ENCODE assay signal across 11 cellular contexts in the genomic region with DNA sequence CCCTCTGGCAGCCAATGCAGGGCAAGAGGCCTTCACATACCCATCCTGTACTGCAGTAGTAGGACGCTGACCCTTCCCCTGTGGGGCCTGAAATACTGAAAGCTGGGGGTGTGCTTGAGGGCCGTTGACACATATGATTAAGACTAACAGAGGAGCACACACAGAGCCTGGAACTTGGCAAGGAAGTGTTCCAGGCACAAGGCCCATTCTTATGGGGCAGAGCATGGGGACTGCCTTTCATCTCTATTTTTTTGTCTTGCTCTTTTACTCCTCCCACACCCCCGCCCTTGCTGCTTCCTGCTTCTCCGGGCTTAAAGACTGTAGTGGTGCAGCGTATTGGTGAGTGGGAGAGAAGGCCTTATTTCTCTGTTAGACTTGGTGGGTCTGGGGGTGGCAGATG.
DNase-seq lines count a peak whose midpoint lies in the region; ATAC-seq and TF ChIP-seq lines count a peak whose summit lies in the region.
"Had no signal": no experiment of that assay in that cellular context is flagged by ENCODE, and none has a peak within 500 bp of the region (broad histone marks: within the 10 kb centered on the region; RNA-seq: fewer than 3 reads in every experiment).

No MANE protein-coding gene starts in this region.

- H3K27ac Mint-ChIP-seq in CD8-positive, alpha-beta memory T cell: peak overlapping the region; percentile 3 to 98 (median 79)
- H3K27ac Mint-ChIP-seq in activated CD8-positive, alpha-beta T cell treated with anti-CD3 and anti-CD28 coated beads, Interleukin-2, amount 10 ng/mL, durations not matched to agents 7 days and 5 days: peak overlapping the region; percentile 83
- H3K27ac Mint-ChIP-seq in central memory CD8-positive, alpha-beta T cell (ENCODE audit: low read depth): peak overlapping the region; percentile 16
- H3K27ac Mint-ChIP-seq: dendritic cell treated with granulocyte-macrophage colony-stimulating factor and Interleukin-4, amounts not matched to agents 40 ng/mL and 50 ng/mL, for 4 days had no signal

- H4K20me1 ChIP-seq in Karpas-422 (ENCODE audit: insufficient read depth, low read depth, low read length): no peaks in the 10 kb centered on the region

- peak overlapping the region; percentile 49 to 93 (median 63) for H3K4me3 Mint-ChIP-seq in CD8-positive, alpha-beta memory T cell
- H3K4me3 Mint-ChIP-seq in activated CD8-positive, alpha-beta T cell treated with anti-CD3 and anti-CD28 coated beads, Interleukin-2, amount 10 ng/mL, durations not matched to agents 7 days and 5 days: peak overlapping the region; percentile 69
- H3K4me3 Mint-ChIP-seq in central memory CD8-positive, alpha-beta T cell: peak overlapping the region; percentile 56
- H3K4me3 Mint-ChIP-seq: dendritic cell treated with granulocyte-macrophage colony-stimulating factor and Interleukin-4, amounts not matched to agents 40 ng/mL and 50 ng/mL, for 4 days had no signal

- no peak overlapping the region for H2AFZ ChIP-seq in Karpas-422 (ENCODE audit: low read length)

- POLR2A ChIA-PET in CD8-positive, alpha-beta memory T cell (lab: Charles Lee): no interaction called here
- POLR2A ChIA-PET in activated CD8-positive, alpha-beta T cell treated with anti-CD3 and anti-CD28 coated beads, Interleukin-2, amount 10 ng/mL, durations not matched to agents 7 days and 5 days (lab: Charles Lee): interaction anchor here (1.7 kb wide), 1 partner anchor 14 kb away, joined by 7 read pairs; no protein-coding TSS in a partner anchor

- H3K9me3 Mint-ChIP-seq in CD8-positive, alpha-beta memory T cell: no peaks in the 10 kb centered on the region
- H3K9me3 Mint-ChIP-seq in activated CD8-positive, alpha-beta T cell treated with anti-CD3 and anti-CD28 coated beads, Interleukin-2, amount 10 ng/mL, durations not matched to agents 7 days and 5 days (ENCODE audit: insufficient read depth): no peaks in the 10 kb centered on the region
- no peaks in the 10 kb centered on the region for H3K9me3 Mint-ChIP-seq in central memory CD8-positive, alpha-beta T cell
- H3K9me3 Mint-ChIP-seq: dendritic cell treated with granulocyte-macrophage colony-stimulating factor and Interleukin-4, amounts not matched to agents 40 ng/mL and 50 ng/mL, for 4 days had no signal

- H3K4me2 ChIP-seq in Karpas-422 (ENCODE audit: low read depth, low read length, poor library complexity, severe bottlenecking): no peak overlapping the region

- H3K9me3 ChIP-seq in CD8-positive, alpha-beta memory T cell (ENCODE audit: low read length): no peaks in the 10 kb centered on the region
- H3K9me3 ChIP-seq in Karpas-422 (ENCODE audit: low read length): no peaks in the 10 kb centered on the region

- H3K9me2 ChIP-seq in Karpas-422 (replicated peaks; ENCODE audit: insufficient read depth, low read length): no peaks in the 10 kb centered on the region

- H3K36me3 ChIP-seq in CD8-positive, alpha-beta memory T cell (ENCODE audit: insufficient read depth, low read length): no peaks in the 10 kb centered on the region
- H3K36me3 ChIP-seq in Karpas-422 (ENCODE audit: insufficient read depth, low read length): no peaks in the 10 kb centered on the region

- H3K27me3 Mint-ChIP-seq in CD8-positive, alpha-beta memory T cell: no peaks in the 10 kb centered on the region
- no peaks in the 10 kb centered on the region for H3K27me3 Mint-ChIP-seq in activated CD8-positive, alpha-beta T cell treated with anti-CD3 and anti-CD28 coated beads, Interleukin-2, amount 10 ng/mL, durations not matched to agents 7 days and 5 days (ENCODE audit: low read depth)
- H3K27me3 Mint-ChIP-seq in central memory CD8-positive, alpha-beta T cell: no peaks in the 10 kb centered on the region
- H3K27me3 Mint-ChIP-seq: dendritic cell treated with granulocyte-macrophage colony-stimulating factor and Interleukin-4, amounts not matched to agents 40 ng/mL and 50 ng/mL, for 4 days had no signal

- peaks cover 11 to 52% (median 16%) of the 10 kb centered on the region in 3 donors for H3K4me1 Mint-ChIP-seq in CD8-positive, alpha-beta memory T cell
- H3K4me1 Mint-ChIP-seq in activated CD8-positive, alpha-beta T cell treated with anti-CD3 and anti-CD28 coated beads, Interleukin-2, amount 10 ng/mL, durations not matched to agents 7 days and 5 days (ENCODE audit: low read depth): peaks cover 35% of the 10 kb centered on the region
- peaks cover 13% of the 10 kb centered on the region for H3K4me1 Mint-ChIP-seq in central memory CD8-positive, alpha-beta T cell

- H3K4me1 ChIP-seq in CD8-positive, alpha-beta memory T cell (ENCODE audit: insufficient read depth, low read length): peaks cover 15% of the 10 kb centered on the region
- no peaks in the 10 kb centered on the region for H3K4me1 ChIP-seq in Karpas-422 (ENCODE audit: low read length)

- peak in 2 of 5 donors; percentile 12 to 47 for DNase-seq in CD8-positive, alpha-beta memory T cell
- DNase-seq in activated CD8-positive, alpha-beta T cell treated with anti-CD3 and anti-CD28 coated beads, Interleukin-2, amount 10 ng/mL, durations not matched to agents 7 days and 5 days: peak; percentile 72
- DNase-seq in central memory CD8-positive, alpha-beta T cell (ENCODE audit: low spot score in 2 of 2): no peak
- peak; percentile 59 for DNase-seq in stimulated activated CD4-positive, alpha-beta T cell treated with anti-CD3 and anti-CD28 coated beads, Interleukin-15, amount 100 ng/mL, for 24 hours
- DNase-seq in Karpas-422: no peak
- DNase-seq in middle frontal gyrus (ENCODE audit: extremely low spot score, low spot score): no peak
- DNase-seq in NCI-H446 treated with DMSO at 0.1 percent for 48 hours (lab: John Stamatoyannopoulos, UW): no peak
- DNase-seq: hypothalamus, SHP77 had no signal

- ATAC-seq in activated CD8-positive, alpha-beta T cell treated with anti-CD3 and anti-CD28 coated beads, Interleukin-2, amount 10 ng/mL, durations not matched to agents 7 days and 5 days: peak; percentile 96
- no peak for ATAC-seq in central memory CD8-positive, alpha-beta T cell (replicated peaks; ENCODE audit: extremely low read depth, poor library complexity, severe bottlenecking)
- no peak for ATAC-seq in SK-N-SH treated with all-trans-retinoic acid at 6 μM for 48 hours

- H3K9ac ChIP-seq in Karpas-422 (ENCODE audit: low read length): no peak overlapping the region

- CTCF ChIA-PET in CD8-positive, alpha-beta memory T cell (lab: Charles Lee): interaction anchor here (1.5 kb wide), 1 partner anchor 9 kb away, joined by 3 read pairs; no protein-coding TSS in a partner anchor
- CTCF ChIA-PET in activated CD8-positive, alpha-beta T cell treated with anti-CD3 and anti-CD28 coated beads, Interleukin-2, amount 10 ng/mL, durations not matched to agents 7 days and 5 days (lab: Charles Lee): interaction anchor here (1.0 kb wide), 1 partner anchor 13 kb away, joined by 5 read pairs; no protein-coding TSS in a partner anchor

- H3K36me3 Mint-ChIP-seq in CD8-positive, alpha-beta memory T cell: no peaks in the 10 kb centered on the region
- peaks cover 15% of the 10 kb centered on the region for H3K36me3 Mint-ChIP-seq in activated CD8-positive, alpha-beta T cell treated with anti-CD3 and anti-CD28 coated beads, Interleukin-2, amount 10 ng/mL, durations not matched to agents 7 days and 5 days (ENCODE audit: low read depth)
- H3K36me3 Mint-ChIP-seq in central memory CD8-positive, alpha-beta T cell (ENCODE audit: insufficient read depth): no peaks in the 10 kb centered on the region

- no peaks in the 10 kb centered on the region for H3K79me2 ChIP-seq in Karpas-422 (ENCODE audit: low read length)

- peak overlapping the region; percentile 56 for H3K4me3 ChIP-seq in CD8-positive, alpha-beta memory T cell (ENCODE audit: low read length)
- H3K4me3 ChIP-seq in Karpas-422 (ENCODE audit: low read length): no peak overlapping the region

- H3K27ac ChIP-seq in CD8-positive, alpha-beta memory T cell (ENCODE audit: low read depth, low read length): peak overlapping the region; percentile 9
- no peak overlapping the region for H3K27ac ChIP-seq in Karpas-422 (ENCODE audit: low read length)

- no peaks in the 10 kb centered on the region for H3K27me3 ChIP-seq in CD8-positive, alpha-beta memory T cell (ENCODE audit: insufficient read depth, low read length, poor library complexity, severe bottlenecking)
- no peaks in the 10 kb centered on the region for H3K27me3 ChIP-seq in Karpas-422 (ENCODE audit: low read length)

TF ChIP-seq in SK-N-SH treated with all-trans-retinoic acid at 6 μM for 48 hours, 23 proteins besides CTCF, POLR2A, EP300 and RAD21 (continues in another document):
- TF ChIP-seq RARB (CRISPR knock-in tag; IDR thresholded peaks at IDR 0.05): no peak
- TF ChIP-seq CSDC2 (CRISPR knock-in tag; IDR thresholded peaks at IDR 0.05): no peak
- TF ChIP-seq ZNF8 (CRISPR knock-in tag; IDR thresholded peaks at IDR 0.05): no peak
- no peak for TF ChIP-seq ZFP3 (CRISPR knock-in tag; IDR thresholded peaks at IDR 0.05)
- no peak for TF ChIP-seq ARNTL (CRISPR knock-in tag; IDR thresholded peaks at IDR 0.05; ENCODE audit: borderline replicate concordance, low read depth)
- no peak for TF ChIP-seq GLIS3 (CRISPR knock-in tag; IDR thresholded peaks at IDR 0.05)
- TF ChIP-seq BACH2 (CRISPR knock-in tag; IDR thresholded peaks at IDR 0.05; ENCODE audit: borderline replicate concordance): no peak
- no peak for TF ChIP-seq SNAI2 (CRISPR knock-in tag; IDR thresholded peaks at IDR 0.05)
- TF ChIP-seq ZNF565 (CRISPR knock-in tag; conservative IDR thresholded peaks at IDR 0.05; ENCODE audit: low read depth): no peak
- TF ChIP-seq TOX (CRISPR knock-in tag; IDR thresholded peaks at IDR 0.05; ENCODE audit: borderline replicate concordance): no peak
- no peak for TF ChIP-seq OSR1 (CRISPR knock-in tag; IDR thresholded peaks at IDR 0.05)
- no peak for TF ChIP-seq ESRRG (CRISPR knock-in tag; IDR thresholded peaks at IDR 0.05)
- TF ChIP-seq PPARA (CRISPR knock-in tag; IDR thresholded peaks at IDR 0.05; ENCODE audit: borderline replicate concordance): no peak
- TF ChIP-seq, protein P1, sequence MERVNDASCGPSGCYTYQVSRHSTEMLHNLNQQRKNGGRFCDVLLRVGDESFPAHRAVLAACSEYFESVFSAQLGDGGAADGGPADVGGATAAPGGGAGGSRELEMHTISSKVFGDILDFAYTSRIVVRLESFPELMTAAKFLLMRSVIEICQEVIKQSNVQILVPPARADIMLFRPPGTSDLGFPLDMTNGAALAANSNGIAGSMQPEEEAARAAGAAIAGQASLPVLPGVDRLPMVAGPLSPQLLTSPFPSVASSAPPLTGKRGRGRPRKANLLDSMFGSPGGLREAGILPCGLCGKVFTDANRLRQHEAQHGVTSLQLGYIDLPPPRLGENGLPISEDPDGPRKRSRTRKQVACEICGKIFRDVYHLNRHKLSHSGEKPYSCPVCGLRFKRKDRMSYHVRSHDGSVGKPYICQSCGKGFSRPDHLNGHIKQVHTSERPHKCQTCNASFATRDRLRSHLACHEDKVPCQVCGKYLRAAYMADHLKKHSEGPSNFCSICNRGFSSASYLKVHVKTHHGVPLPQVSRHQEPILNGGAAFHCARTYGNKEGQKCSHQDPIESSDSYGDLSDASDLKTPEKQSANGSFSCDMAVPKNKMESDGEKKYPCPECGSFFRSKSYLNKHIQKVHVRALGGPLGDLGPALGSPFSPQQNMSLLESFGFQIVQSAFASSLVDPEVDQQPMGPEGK (CRISPR knock-in tag; IDR thresholded peaks at IDR 0.05; ENCODE audit: borderline replicate concordance): no peak
- TF ChIP-seq ZC3H10 (CRISPR knock-in tag; IDR thresholded peaks at IDR 0.05): no peak

Comparison
In these comparisons a context has a peak if more than half of its experiments do, and no peak if none do; other contexts are left out.
1. DNase-seq: peak in activated CD8-positive, alpha-beta T cell treated with anti-CD3 and anti-CD28 coated beads, Interleukin-2, amount 10 ng/mL, durations not matched to agents 7 days and 5 days (single experiment) and stimulated activated CD4-positive, alpha-beta T cell treated with anti-CD3 and anti-CD28 coated beads, Interleukin-15, amount 100 ng/mL, for 24 hours (single experiment); none in central memory CD8-positive, alpha-beta T cell (0 of 2), Karpas-422 (single experiment), middle frontal gyrus (single experiment) and NCI-H446 treated with DMSO at 0.1 percent for 48 hours (single experiment).
2. H3K27ac Mint-ChIP-seq: peak in every context shown above with its lines; median percentile 83 in activated CD8-positive, alpha-beta T cell treated with anti-CD3 and anti-CD28 coated beads, Interleukin-2, amount 10 ng/mL, durations not matched to agents 7 days and 5 days; 79 in CD8-positive, alpha-beta memory T cell; 16 in central memory CD8-positive, alpha-beta T cell.
3. Peak in every context shown above with its lines, with median percentiles within 50 percentile points of each other: H3K4me3 Mint-ChIP-seq.